ENCODE assay signal across 26 cellular contexts in the genomic region with DNA sequence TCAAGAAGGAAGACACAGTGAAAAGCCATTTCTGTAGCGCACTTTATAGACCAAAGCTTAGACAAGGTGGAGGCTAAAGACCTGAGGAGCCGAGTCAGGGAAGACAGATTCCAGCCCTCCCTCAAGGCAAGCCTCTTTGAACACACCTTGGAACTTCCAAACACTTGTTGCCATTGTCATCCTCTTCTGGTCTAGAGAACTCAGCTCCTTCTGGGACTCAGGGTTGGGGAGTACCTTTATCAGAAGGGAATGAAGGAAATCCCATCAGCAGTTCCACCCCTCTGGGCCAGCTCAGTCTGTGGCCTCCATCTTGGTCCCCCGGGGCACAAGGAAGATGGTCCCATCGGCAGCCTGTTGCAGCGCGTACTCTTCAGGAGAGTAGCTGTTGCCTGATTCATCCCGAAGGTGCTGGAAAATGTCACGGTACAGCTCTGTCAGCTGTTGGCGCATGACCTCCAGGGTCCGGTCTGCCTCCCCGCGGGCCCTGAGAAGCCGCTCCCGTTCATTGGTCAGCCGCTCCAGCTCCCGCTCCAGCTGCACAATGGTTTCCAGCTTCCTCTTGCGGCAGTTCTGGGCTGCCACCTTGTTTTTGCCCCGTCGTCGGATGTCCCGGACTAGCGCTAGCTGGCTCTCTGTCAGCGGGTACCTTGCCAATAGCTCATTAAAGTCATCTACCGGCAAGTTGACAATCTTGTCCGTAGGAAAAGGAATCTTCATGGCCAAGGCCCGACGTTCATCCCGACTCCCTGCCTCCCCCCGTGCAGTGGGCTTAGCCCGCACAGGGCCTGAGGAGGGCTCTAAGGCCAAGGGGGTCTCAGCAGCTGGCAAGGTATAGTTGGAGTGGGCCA. TPM values are rescaled to one million over a fixed set of nuclear protein-coding genes. Genes with fewer than 3 reads are reported as not detected.
DNase-seq lines count a peak whose midpoint lies in the region; ATAC-seq and TF ChIP-seq lines count a peak whose summit lies in the region.
"Had no signal": no experiment of that assay in that cellular context is flagged by ENCODE, and none has a peak within 500 bp of the region (broad histone marks: within the 10 kb centered on the region; RNA-seq: fewer than 3 reads in every experiment).

No MANE protein-coding gene starts in this region.

- H3K4me1 ChIP-seq in HEK293 (ENCODE audit: control insufficient read depth, insufficient read depth, low read length) = peaks cover 2% of the 10 kb centered on the region
- H3K4me1 ChIP-seq: SJCRH30 had no signal

- no peak overlapping the region for H3K4me3 Mint-ChIP-seq in activated naive CD4-positive, alpha-beta T cell treated with anti-CD3 and anti-CD28 coated beads, Interleukin-2, amount 10 ng/mL, durations not matched to agents 7 days and 5 days
- H3K4me3 Mint-ChIP-seq in dendritic cell treated with granulocyte-macrophage colony-stimulating factor and Interleukin-4, amounts not matched to agents 40 ng/mL and 50 ng/mL, for 4 days = peak overlapping the region; percentile 30
- H3K4me3 Mint-ChIP-seq in neural crest cell = peak overlapping the region; percentile 38
- no peak overlapping the region for H3K4me3 Mint-ChIP-seq in effector memory CD8-positive, alpha-beta T cell
- H3K4me3 Mint-ChIP-seq: H9 had no signal

- CTCF ChIA-PET in activated naive CD4-positive, alpha-beta T cell treated with anti-CD3 and anti-CD28 coated beads, Interleukin-2, amount 10 ng/mL, durations not matched to agents 7 days and 5 days (lab: Charles Lee) = interaction anchor here (0.6 to 8.1 kb wide), 16 partner anchors 9 to 109 kb away, joined by 3 to 125 read pairs (median 6); a partner anchor contains a TSS
- CTCF ChIA-PET in HEK293 (lab: Yijun Ruan, JAX) = interaction anchor here (0.6 to 5.6 kb wide), 11 partner anchors 14 to 93 kb away, joined by 3 to 63 read pairs (median 4); a partner anchor contains a TSS

- intact Hi-C loops in dendritic cell treated with granulocyte-macrophage colony-stimulating factor and Interleukin-4, amounts not matched to agents 40 ng/mL and 50 ng/mL, for 4 days (cut with micrococcal nuclease) = no loop called here

- no peaks in the 10 kb centered on the region for H3K9me3 ChIP-seq in HEK293 (ENCODE audit: control insufficient read depth, insufficient read depth, low read depth, low read length)
- H3K9me3 ChIP-seq: Caco-2, SJCRH30 had no signal

- no peak for DNase-seq in activated naive CD4-positive, alpha-beta T cell treated with anti-CD3 and anti-CD28 coated beads, Interleukin-2, amount 50 U/mL, for 72 hours (ENCODE audit: low spot score in 2 of 2)
- DNase-seq in activated naive CD4-positive, alpha-beta T cell treated with anti-CD3 and anti-CD28 coated beads, Interleukin-2, amount 10 ng/mL, durations not matched to agents 7 days and 5 days = no peak
- no peak for DNase-seq in neural crest cell (ENCODE audit: low read depth, low spot score)
- no peak for DNase-seq in effector memory CD8-positive, alpha-beta T cell
- DNase-seq: Caco-2; DND-41; GM23248; H9; KG1; NCI-H1105 treated with DMSO at 0.1 percent for 48 hours; NCI-H1694; NCI-H2081; NCI-H2171; NCI-H345; NCI-H524; NCI-H774; NK-92 treated with Interleukin-12 subunit alpha and Interleukin-12 subunit beta, amount 100 ng/mL, for 24 hours; SJCRH30 had no signal

- H3K36me3 Mint-ChIP-seq in activated naive CD4-positive, alpha-beta T cell treated with anti-CD3 and anti-CD28 coated beads, Interleukin-2, amount 50 U/mL, for 72 hours = peaks cover 0 to 9% of the 10 kb centered on the region in 2 donors
- peaks cover 9% of the 10 kb centered on the region for H3K36me3 Mint-ChIP-seq in activated naive CD4-positive, alpha-beta T cell treated with anti-CD3 and anti-CD28 coated beads, Interleukin-2, amount 10 ng/mL, durations not matched to agents 7 days and 5 days
- H3K36me3 Mint-ChIP-seq in dendritic cell treated with granulocyte-macrophage colony-stimulating factor and Interleukin-4, amounts not matched to agents 40 ng/mL and 50 ng/mL, for 4 days (ENCODE audit: low read depth) = no peaks in the 10 kb centered on the region
- peaks cover 5% of the 10 kb centered on the region for H3K36me3 Mint-ChIP-seq in neural crest cell (ENCODE audit: low read depth)
- H3K36me3 Mint-ChIP-seq in effector memory CD8-positive, alpha-beta T cell (ENCODE audit: insufficient read depth) = peaks cover 11% of the 10 kb centered on the region

- peak overlapping the region; percentile 8 to 58 for H3K27ac Mint-ChIP-seq in activated naive CD4-positive, alpha-beta T cell treated with anti-CD3 and anti-CD28 coated beads, Interleukin-2, amount 50 U/mL, for 72 hours
- H3K27ac Mint-ChIP-seq in activated naive CD4-positive, alpha-beta T cell treated with anti-CD3 and anti-CD28 coated beads, Interleukin-2, amount 10 ng/mL, durations not matched to agents 7 days and 5 days = no peak overlapping the region
- H3K27ac Mint-ChIP-seq in dendritic cell treated with granulocyte-macrophage colony-stimulating factor and Interleukin-4, amounts not matched to agents 40 ng/mL and 50 ng/mL, for 4 days = peak overlapping the region; percentile 75
- no peak overlapping the region for H3K27ac Mint-ChIP-seq in neural crest cell (ENCODE audit: unreplicated experiment)
- no peak overlapping the region for H3K27ac Mint-ChIP-seq in effector memory CD8-positive, alpha-beta T cell

- TF ChIP-seq CTCF in HEK293 (tag by site-specific recombination; IDR thresholded peaks at IDR 0.05) (no peak), neural crest cell (conservative IDR thresholded peaks at IDR 0.05) (no peak)

- H3K4me1 Mint-ChIP-seq in activated naive CD4-positive, alpha-beta T cell treated with anti-CD3 and anti-CD28 coated beads, Interleukin-2, amount 10 ng/mL, durations not matched to agents 7 days and 5 days = peaks cover 1% of the 10 kb centered on the region
- H3K4me1 Mint-ChIP-seq in dendritic cell treated with granulocyte-macrophage colony-stimulating factor and Interleukin-4, amounts not matched to agents 40 ng/mL and 50 ng/mL, for 4 days (ENCODE audit: low read depth) = peaks cover 96% of the 10 kb centered on the region
- peaks cover 33% of the 10 kb centered on the region for H3K4me1 Mint-ChIP-seq in neural crest cell
- H3K4me1 Mint-ChIP-seq in effector memory CD8-positive, alpha-beta T cell (ENCODE audit: low read depth in 2 of 2) = peaks cover 1 to 4% of the 10 kb centered on the region in 2 donors

- no peak overlapping the region for H3K27ac ChIP-seq in HEK293 (ENCODE audit: extremely low read depth, low read depth, low read length)
- H3K27ac ChIP-seq: GM23248, HL-60, SJCRH30 had no signal

- peaks cover 30% of the 10 kb centered on the region for H3K27me3 Mint-ChIP-seq in activated naive CD4-positive, alpha-beta T cell treated with anti-CD3 and anti-CD28 coated beads, Interleukin-2, amount 10 ng/mL, durations not matched to agents 7 days and 5 days
- H3K27me3 Mint-ChIP-seq in dendritic cell treated with granulocyte-macrophage colony-stimulating factor and Interleukin-4, amounts not matched to agents 40 ng/mL and 50 ng/mL, for 4 days = no peaks in the 10 kb centered on the region
- H3K27me3 Mint-ChIP-seq in neural crest cell (ENCODE audit: low read depth) = peaks cover 9% of the 10 kb centered on the region
- H3K27me3 Mint-ChIP-seq in effector memory CD8-positive, alpha-beta T cell = no peaks in the 10 kb centered on the region

- peaks cover 7 to 12% of the 10 kb centered on the region in 2 experiments for H3K36me3 ChIP-seq in HEK293 (ENCODE audit: control insufficient read depth in 2 of 2, insufficient read depth in 1 of 2, low read length in 2 of 2)

- POLR2A ChIA-PET in HEK293 (lab: Yijun Ruan, JAX) = interaction anchor here (0.5 to 6.0 kb wide), 8 partner anchors 9 to 62 kb away, joined by 3 to 37 read pairs (median 4); a partner anchor contains a TSS

- H3K9me3 Mint-ChIP-seq in activated naive CD4-positive, alpha-beta T cell treated with anti-CD3 and anti-CD28 coated beads, Interleukin-2, amount 50 U/mL, for 72 hours = no peaks in the 10 kb centered on the region
- no peaks in the 10 kb centered on the region for H3K9me3 Mint-ChIP-seq in activated naive CD4-positive, alpha-beta T cell treated with anti-CD3 and anti-CD28 coated beads, Interleukin-2, amount 10 ng/mL, durations not matched to agents 7 days and 5 days
- no peaks in the 10 kb centered on the region for H3K9me3 Mint-ChIP-seq in dendritic cell treated with granulocyte-macrophage colony-stimulating factor and Interleukin-4, amounts not matched to agents 40 ng/mL and 50 ng/mL, for 4 days
- no peaks in the 10 kb centered on the region for H3K9me3 Mint-ChIP-seq in neural crest cell
- no peaks in the 10 kb centered on the region for H3K9me3 Mint-ChIP-seq in effector memory CD8-positive, alpha-beta T cell
- H3K9me3 Mint-ChIP-seq: H9 had no signal

- H3K4me3 ChIP-seq in HEK293 (ENCODE audit: low read depth, low read length) = no peak overlapping the region
- H3K4me3 ChIP-seq: GM12878, GM23248, SJCRH30 had no signal

- peak in 1 of 2 donors; percentile 11 for ATAC-seq in activated naive CD4-positive, alpha-beta T cell treated with anti-CD3 and anti-CD28 coated beads, Interleukin-2, amount 50 U/mL, for 72 hours
- ATAC-seq in HG02798 (IDR thresholded peaks at IDR 0.05; ENCODE audit: poor library complexity, unreplicated experiment) (no peak), GM19023 (IDR thresholded peaks at IDR 0.05; ENCODE audit: unreplicated experiment) (no peak)
- no peak for ATAC-seq in effector memory CD8-positive, alpha-beta T cell (replicated peaks)
- ATAC-seq: GM12878, Panc1 had no signal

TF ChIP-seq in HEK293, 187 proteins besides CTCF, POLR2A, EP300 and RAD21 (continues in another document):
- TF ChIP-seq ZNF629 (tag by site-specific recombination; IDR thresholded peaks at IDR 0.05) (no peak), ZNF529 (tag by site-specific recombination; IDR thresholded peaks at IDR 0.05; ENCODE audit: insufficient replicate concordance) (no peak), SCRT1 (tag by site-specific recombination; IDR thresholded peaks at IDR 0.05; ENCODE audit: borderline replicate concordance) (peak; percentile 86), ZNF114 (tag by site-specific recombination; IDR thresholded peaks at IDR 0.05) (no peak), SCRT2 (tag by site-specific recombination; IDR thresholded peaks at IDR 0.05) (peak; percentile 91)

RNA-seq across cellular contexts. Expression of a gene that starts 8.5 kb away (rescaled TPM):
- under 1 TPM in 1 of 2 donors, not detected in 1; 0.20 TPM for total RNA-seq in activated naive CD4-positive, alpha-beta T cell treated with anti-CD3 and anti-CD28 coated beads, Interleukin-2, amount 50 U/mL, for 72 hours
- 0.32 TPM in 1 of 2 replicates, not detected in the other for total RNA-seq in neural crest cell
- total RNA-seq: A172, GM23248, SJCRH30 had no signal

RNA-seq across cellular contexts. Expression of a gene that starts 11.8 kb away (rescaled TPM):
- total RNA-seq in activated naive CD4-positive, alpha-beta T cell treated with anti-CD3 and anti-CD28 coated beads, Interleukin-2, amount 50 U/mL, for 72 hours = 1,000 to 10,000 TPM; 1,446 to 2,174 TPM
- total RNA-seq in neural crest cell = 3,205 and 3,261 TPM in 2 replicates

RNA-seq across cellular contexts. Expression of a gene that starts 12.4 kb away (rescaled TPM):
- total RNA-seq in activated naive CD4-positive, alpha-beta T cell treated with anti-CD3 and anti-CD28 coated beads, Interleukin-2, amount 50 U/mL, for 72 hours = 100 to 1,000 TPM; 115 to 169 TPM
- total RNA-seq in neural crest cell = 369 and 401 TPM in 2 replicates

RNA-seq across cellular contexts. Expression of a gene that starts 32.6 kb away (rescaled TPM):
- 100 to 1,000 TPM in 1 of 2 donors, 10 to 100 TPM in 1; 99.1 to 101 TPM for total RNA-seq in activated naive CD4-positive, alpha-beta T cell treated with anti-CD3 and anti-CD28 coated beads, Interleukin-2, amount 50 U/mL, for 72 hours
- total RNA-seq in neural crest cell = 148 and 160 TPM in 2 replicates

Comparison
In these comparisons a context has a peak if more than half of its experiments do, and no peak if none do; other contexts are left out.
1. H3K27ac Mint-ChIP-seq: peak in activated naive CD4-positive, alpha-beta T cell treated with anti-CD3 and anti-CD28 coated beads, Interleukin-2, amount 50 U/mL, for 72 hours (2 of 2) and dendritic cell treated with granulocyte-macrophage colony-stimulating factor and Interleukin-4, amounts not matched to agents 40 ng/mL and 50 ng/mL, for 4 days (single experiment); none in activated naive CD4-positive, alpha-beta T cell treated with anti-CD3 and anti-CD28 coated beads, Interleukin-2, amount 10 ng/mL, durations not matched to agents 7 days and 5 days (single experiment), neural crest cell (single experiment) and effector memory CD8-positive, alpha-beta T cell (0 of 2).
2. H3K4me3 Mint-ChIP-seq: peak in dendritic cell treated with granulocyte-macrophage colony-stimulating factor and Interleukin-4, amounts not matched to agents 40 ng/mL and 50 ng/mL, for 4 days (single experiment) and neural crest cell (single experiment); none in activated naive CD4-positive, alpha-beta T cell treated with anti-CD3 and anti-CD28 coated beads, Interleukin-2, amount 10 ng/mL, durations not matched to agents 7 days and 5 days (single experiment) and effector memory CD8-positive, alpha-beta T cell (0 of 2).